8 cellular contexts compared by ENCODE assay signal in the genomic region with DNA sequence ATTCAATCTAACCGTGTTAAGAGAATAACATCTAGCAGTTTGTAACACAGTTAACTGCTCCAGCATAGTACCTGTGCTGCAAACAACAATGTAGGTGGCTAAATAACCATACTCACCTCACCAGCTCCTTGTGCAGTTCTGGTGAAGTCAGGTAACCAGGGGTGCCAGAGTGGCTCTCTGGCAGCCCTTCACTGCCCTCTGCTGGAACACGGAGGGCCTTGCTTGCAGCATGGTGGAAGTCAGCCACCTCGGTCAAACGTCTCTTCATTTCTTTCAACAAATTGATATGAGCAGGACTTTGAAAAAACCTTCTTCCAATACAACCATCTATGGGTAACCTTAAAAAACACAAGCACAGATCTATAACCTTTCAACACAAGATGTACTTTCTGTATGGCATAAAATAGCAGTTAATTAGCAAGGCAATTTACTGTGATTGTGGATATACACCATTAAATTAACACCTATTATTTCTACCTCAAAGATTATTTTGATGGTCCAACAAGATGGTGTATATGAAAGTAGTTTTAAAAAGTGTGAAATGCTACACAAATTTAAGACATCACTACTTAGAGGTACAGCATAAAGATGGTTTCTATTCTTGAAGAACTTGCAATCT.
DNase-seq lines count a peak whose midpoint lies in the region; ATAC-seq and TF ChIP-seq lines count a peak whose summit lies in the region.

No MANE protein-coding gene starts in this region.

- no peak overlapping the region for H3K27ac ChIP-seq in iPS DF 6.9 (ENCODE audit: low read length)

- peak; percentile 88 for ATAC-seq in GM18907 (IDR thresholded peaks at IDR 0.05; ENCODE audit: unreplicated experiment)
- ATAC-seq in GM18861 (IDR thresholded peaks at IDR 0.05; ENCODE audit: unreplicated experiment) = no peak

- no CpG with 5 or more reads among the region's 4 CpGs for WGBS in iPS DF 6.9 (ENCODE audit: insufficient coverage, insufficient read length)

- H3K27me3 ChIP-seq in iPS DF 6.9 (ENCODE audit: control insufficient read depth, insufficient read depth, low read length) = no peaks in the 10 kb centered on the region

- TF ChIP-seq CTCF in AG09309 (IDR thresholded peaks at IDR 0.05; ENCODE audit: control insufficient read depth, insufficient read depth, low read depth, low read length, missing control alignments) = peak; percentile 87

- peak; percentile 72 for TF ChIP-seq RAD21 in Ishikawa (IDR thresholded peaks at IDR 0.05; ENCODE audit: low read depth)

- DNase-seq in AG09309 (ENCODE audit: low read depth) = no peak
- peak; percentile 49 for DNase-seq in T follicular helper cell (ENCODE audit: low read depth)
- DNase-seq in activated naive CD8-positive, alpha-beta T cell treated with anti-CD3 and anti-CD28 coated beads, Interleukin-2, amount 50 U/mL, for 16 hours (ENCODE audit: low read depth, low spot score) = peak; percentile 21
- peak; percentile 41 for DNase-seq in iPS DF 6.9 (ENCODE audit: low read depth, low spot score)
- peak; percentile 28 to 54 (median 40) for DNase-seq in stimulated activated CD4-positive, alpha-beta T cell treated with anti-CD3 and anti-CD28 coated beads, Interleukin-1b, Interleukin-23, amount 100 ng/mL, for 24 hours (ENCODE audit: low read depth in 4 of 4, low spot score in 1 of 4)

- H3K4me3 ChIP-seq in AG09309 (ENCODE audit: control insufficient read depth, low read depth, low read length) (no peak overlapping the region), iPS DF 6.9 (ENCODE audit: low read length) (no peak overlapping the region)

- no peaks in the 10 kb centered on the region; the same call in 1 of the 2 replicates for H3K9me3 ChIP-seq in iPS DF 6.9 (ENCODE audit: control insufficient read depth, insufficient read depth, low read length)

- H3K4me1 ChIP-seq in iPS DF 6.9 (ENCODE audit: control insufficient read depth, insufficient read depth, low read length) = no peaks in the 10 kb centered on the region

- TF ChIP-seq EP300 in Ishikawa (IDR thresholded peaks at IDR 0.05; ENCODE audit: borderline replicate concordance) = no peak

- H3K36me3 ChIP-seq in iPS DF 6.9 (ENCODE audit: control insufficient read depth, insufficient read depth, low read length) = peaks cover 6% of the 10 kb centered on the region; the same call in 1 of the 2 replicates

TF ChIP-seq in Ishikawa, 13 proteins besides CTCF, POLR2A, EP300 and RAD21:
- TF ChIP-seq, protein P1, sequence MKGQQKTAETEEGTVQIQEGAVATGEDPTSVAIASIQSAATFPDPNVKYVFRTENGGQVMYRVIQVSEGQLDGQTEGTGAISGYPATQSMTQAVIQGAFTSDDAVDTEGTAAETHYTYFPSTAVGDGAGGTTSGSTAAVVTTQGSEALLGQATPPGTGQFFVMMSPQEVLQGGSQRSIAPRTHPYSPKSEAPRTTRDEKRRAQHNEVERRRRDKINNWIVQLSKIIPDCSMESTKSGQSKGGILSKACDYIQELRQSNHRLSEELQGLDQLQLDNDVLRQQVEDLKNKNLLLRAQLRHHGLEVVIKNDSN (IDR thresholded peaks at IDR 0.05) = no peak
- TF ChIP-seq NFIC (IDR thresholded peaks at IDR 0.05) = no peak
